1 cellular context compared by ENCODE assay signal in genomic region chr9:111678293-111678692, GRCh38.
TF ChIP-seq lines count a peak whose summit lies in the region.

No MANE protein-coding gene starts in this region.

TF ChIP-seq in HepG2, 621 proteins besides CTCF, POLR2A, EP300 and RAD21 (continued from another document and continues in another):
- TF ChIP-seq, protein P1, sequence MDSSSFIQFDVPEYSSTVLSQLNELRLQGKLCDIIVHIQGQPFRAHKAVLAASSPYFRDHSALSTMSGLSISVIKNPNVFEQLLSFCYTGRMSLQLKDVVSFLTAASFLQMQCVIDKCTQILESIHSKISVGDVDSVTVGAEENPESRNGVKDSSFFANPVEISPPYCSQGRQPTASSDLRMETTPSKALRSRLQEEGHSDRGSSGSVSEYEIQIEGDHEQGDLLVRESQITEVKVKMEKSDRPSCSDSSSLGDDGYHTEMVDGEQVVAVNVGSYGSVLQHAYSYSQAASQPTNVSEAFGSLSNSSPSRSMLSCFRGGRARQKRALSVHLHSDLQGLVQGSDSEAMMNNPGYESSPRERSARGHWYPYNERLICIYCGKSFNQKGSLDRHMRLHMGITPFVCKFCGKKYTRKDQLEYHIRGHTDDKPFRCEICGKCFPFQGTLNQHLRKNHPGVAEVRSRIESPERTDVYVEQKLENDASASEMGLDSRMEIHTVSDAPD (CRISPR knock-in tag; IDR thresholded peaks at IDR 0.05): no peak
- TF ChIP-seq ZNF546 (CRISPR knock-in tag; conservative IDR thresholded peaks at IDR 0.05) (no peak), ZIK1 (CRISPR knock-in tag; IDR thresholded peaks at IDR 0.05; ENCODE audit: borderline replicate concordance, low read depth) (no peak), AGO1 (IDR thresholded peaks at IDR 0.05; ENCODE audit: low read depth, low read length, poor library complexity, severe bottlenecking) (no peak), ZNF556 (CRISPR knock-in tag; IDR thresholded peaks at IDR 0.05; ENCODE audit: borderline replicate concordance) (no peak), ZMYM3 (CRISPR knock-in tag; IDR thresholded peaks at IDR 0.05) (peak; percentile 45; the same call in 1 of the 2 replicates), DZIP1 (CRISPR knock-in tag; IDR thresholded peaks at IDR 0.05) (no peak), CHD4 (IDR thresholded peaks at IDR 0.05; ENCODE audit: borderline replicate concordance, low read length) (no peak), TOE1 (CRISPR knock-in tag; IDR thresholded peaks at IDR 0.05) (no peak), SMAD1 (CRISPR knock-in tag; IDR thresholded peaks at IDR 0.05; ENCODE audit: borderline replicate concordance, low read depth) (no peak), ARID3A (IDR thresholded peaks at IDR 0.05; ENCODE audit: low read depth, low read length) (no peak), HIVEP1 (CRISPR knock-in tag; IDR thresholded peaks at IDR 0.05) (no peak), HMG20A (CRISPR knock-in tag; IDR thresholded peaks at IDR 0.05; ENCODE audit: borderline replicate concordance) (no peak), NFE2L2 (IDR thresholded peaks at IDR 0.05; ENCODE audit: low read length) (no peak), CBX1 (IDR thresholded peaks at IDR 0.05; ENCODE audit: low read depth) (no peak), ZNF607 (CRISPR knock-in tag; IDR thresholded peaks at IDR 0.05; ENCODE audit: borderline replicate concordance) (no peak), ZNF101 (CRISPR knock-in tag; IDR thresholded peaks at IDR 0.05; ENCODE audit: borderline replicate concordance, low read depth) (no peak), ZNF841 (CRISPR knock-in tag; IDR thresholded peaks at IDR 0.05; ENCODE audit: borderline replicate concordance) (no peak), ZNF292 (CRISPR knock-in tag; IDR thresholded peaks at IDR 0.05; ENCODE audit: borderline replicate concordance, low read depth) (peak; percentile 60; the same call in 1 of the 2 replicates), ZFP41 (CRISPR knock-in tag; IDR thresholded peaks at IDR 0.05; ENCODE audit: borderline replicate concordance) (no peak), RORA (CRISPR knock-in tag; IDR thresholded peaks at IDR 0.05) (no peak), MTF1 (CRISPR knock-in tag; IDR thresholded peaks at IDR 0.05) (no peak), ZNF343 (CRISPR knock-in tag; IDR thresholded peaks at IDR 0.05) (no peak), ZC3H4 (CRISPR knock-in tag; IDR thresholded peaks at IDR 0.05; ENCODE audit: borderline replicate concordance) (no peak), DPF2 (CRISPR knock-in tag; IDR thresholded peaks at IDR 0.05; ENCODE audit: borderline replicate concordance, low read depth) (no peak), SIN3A (IDR thresholded peaks at IDR 0.05; ENCODE audit: borderline replicate concordance, low read depth, low read length) (no peak), ZNF704 (CRISPR knock-in tag; IDR thresholded peaks at IDR 0.05; ENCODE audit: borderline replicate concordance) (no peak), PHF21A (CRISPR knock-in tag; IDR thresholded peaks at IDR 0.05) (no peak), ARNT2 (CRISPR knock-in tag; IDR thresholded peaks at IDR 0.05; ENCODE audit: low read depth) (no peak), KMT2B (CRISPR knock-in tag; IDR thresholded peaks at IDR 0.05) (no peak), HNF1A (IDR thresholded peaks at IDR 0.05; ENCODE audit: low read depth) (no peak), HNF1A (CRISPR knock-in tag; IDR thresholded peaks at IDR 0.05; ENCODE audit: borderline replicate concordance) (no peak), ZNF547 (CRISPR knock-in tag; IDR thresholded peaks at IDR 0.05) (no peak)
- TF ChIP-seq, protein P2, sequence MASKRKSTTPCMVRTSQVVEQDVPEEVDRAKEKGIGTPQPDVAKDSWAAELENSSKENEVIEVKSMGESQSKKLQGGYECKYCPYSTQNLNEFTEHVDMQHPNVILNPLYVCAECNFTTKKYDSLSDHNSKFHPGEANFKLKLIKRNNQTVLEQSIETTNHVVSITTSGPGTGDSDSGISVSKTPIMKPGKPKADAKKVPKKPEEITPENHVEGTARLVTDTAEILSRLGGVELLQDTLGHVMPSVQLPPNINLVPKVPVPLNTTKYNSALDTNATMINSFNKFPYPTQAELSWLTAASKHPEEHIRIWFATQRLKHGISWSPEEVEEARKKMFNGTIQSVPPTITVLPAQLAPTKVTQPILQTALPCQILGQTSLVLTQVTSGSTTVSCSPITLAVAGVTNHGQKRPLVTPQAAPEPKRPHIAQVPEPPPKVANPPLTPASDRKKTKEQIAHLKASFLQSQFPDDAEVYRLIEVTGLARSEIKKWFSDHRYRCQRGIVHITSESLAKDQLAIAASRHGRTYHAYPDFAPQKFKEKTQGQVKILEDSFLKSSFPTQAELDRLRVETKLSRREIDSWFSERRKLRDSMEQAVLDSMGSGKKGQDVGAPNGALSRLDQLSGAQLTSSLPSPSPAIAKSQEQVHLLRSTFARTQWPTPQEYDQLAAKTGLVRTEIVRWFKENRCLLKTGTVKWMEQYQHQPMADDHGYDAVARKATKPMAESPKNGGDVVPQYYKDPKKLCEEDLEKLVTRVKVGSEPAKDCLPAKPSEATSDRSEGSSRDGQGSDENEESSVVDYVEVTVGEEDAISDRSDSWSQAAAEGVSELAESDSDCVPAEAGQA (IDR thresholded peaks at IDR 0.05; ENCODE audit: low read depth): no peak
- TF ChIP-seq, protein P2 (CRISPR knock-in tag; IDR thresholded peaks at IDR 0.05; ENCODE audit: borderline replicate concordance): no peak
- TF ChIP-seq, protein P3, sequence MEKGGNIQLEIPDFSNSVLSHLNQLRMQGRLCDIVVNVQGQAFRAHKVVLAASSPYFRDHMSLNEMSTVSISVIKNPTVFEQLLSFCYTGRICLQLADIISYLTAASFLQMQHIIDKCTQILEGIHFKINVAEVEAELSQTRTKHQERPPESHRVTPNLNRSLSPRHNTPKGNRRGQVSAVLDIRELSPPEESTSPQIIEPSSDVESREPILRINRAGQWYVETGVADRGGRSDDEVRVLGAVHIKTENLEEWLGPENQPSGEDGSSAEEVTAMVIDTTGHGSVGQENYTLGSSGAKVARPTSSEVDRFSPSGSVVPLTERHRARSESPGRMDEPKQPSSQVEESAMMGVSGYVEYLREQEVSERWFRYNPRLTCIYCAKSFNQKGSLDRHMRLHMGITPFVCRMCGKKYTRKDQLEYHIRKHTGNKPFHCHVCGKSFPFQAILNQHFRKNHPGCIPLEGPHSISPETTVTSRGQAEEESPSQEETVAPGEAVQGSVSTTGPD (CRISPR knock-in tag; IDR thresholded peaks at IDR 0.05): no peak
- TF ChIP-seq, protein P4, sequence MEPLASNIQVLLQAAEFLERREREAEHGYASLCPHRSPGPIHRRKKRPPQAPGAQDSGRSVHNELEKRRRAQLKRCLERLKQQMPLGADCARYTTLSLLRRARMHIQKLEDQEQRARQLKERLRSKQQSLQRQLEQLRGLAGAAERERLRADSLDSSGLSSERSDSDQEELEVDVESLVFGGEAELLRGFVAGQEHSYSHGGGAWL (CRISPR knock-in tag; IDR thresholded peaks at IDR 0.05): no peak
